Comparison of ENCODE assay signal across 11 cellular contexts in genomic region chr2:237213325-237214040, GRCh38.
DNase-seq lines count a peak whose midpoint lies in the region; ATAC-seq, FAIRE-seq and TF ChIP-seq lines count a peak whose summit lies in the region.
"Had no signal": no experiment of that assay in that cellular context is flagged by ENCODE, and none has a peak within 500 bp of the region (broad histone marks: within the 10 kb centered on the region; RNA-seq: fewer than 3 reads in every experiment).

No MANE protein-coding gene starts in this region.

- in situ Hi-C loops in Panc1 (cut with HindIII; ENCODE audit: low pct_unique_long_range_greater_than_20kb, low sequenced_read_pairs), result no loop called here

- H3K79me1 ChIP-seq in mesenchymal stem cell (replicated peaks; ENCODE audit: low read length, poor library complexity, severe bottlenecking), result no peaks in the 10 kb centered on the region

- H4K8ac ChIP-seq in mesenchymal stem cell (ENCODE audit: low read length), result no peak overlapping the region

- H2BK12ac ChIP-seq in mesenchymal stem cell (ENCODE audit: low read length in 2 of 2), result peak overlapping the region; percentile 74 to 84

- H2BK5ac ChIP-seq in mesenchymal stem cell (ENCODE audit: low read depth, low read length, poor library complexity, severe bottlenecking), result no peak overlapping the region

- no TSS peak for BruUV-seq in Panc1 (replicated peaks; lab: Mats Ljungman, UMichigan)

- H3K4me1 ChIP-seq in Panc1 (ENCODE audit: control insufficient read depth, insufficient read depth, low read length) (no peaks in the 10 kb centered on the region), mesenchymal stem cell (ENCODE audit: control insufficient read depth, insufficient read depth, low read depth, low read length) (peaks cover 15% of the 10 kb centered on the region)
- H3K4me1 ChIP-seq in CD4-positive, alpha-beta memory T cell (ENCODE audit: insufficient read depth, low read length), result no peaks in the 10 kb centered on the region

- peak overlapping the region in 1 of 2 experiments; percentile 68 for H3K18ac ChIP-seq in mesenchymal stem cell (ENCODE audit: low read depth in 1 of 2, low read length in 2 of 2)

- H3K36me3 ChIP-seq in Panc1 (ENCODE audit: control insufficient read depth, insufficient read depth, low read length) (no peaks in the 10 kb centered on the region), mesenchymal stem cell (ENCODE audit: control insufficient read depth in 1 of 2, insufficient read depth in 2 of 2, low read depth in 1 of 2, low read length in 2 of 2) (no peaks in the 10 kb centered on the region)
- no peaks in the 10 kb centered on the region for H3K36me3 ChIP-seq in CD4-positive, alpha-beta memory T cell (ENCODE audit: insufficient read depth, low read length)
- H3K36me3 ChIP-seq: neutrophil had no signal

- no peak overlapping the region for H2BK15ac ChIP-seq in mesenchymal stem cell (ENCODE audit: low read depth, poor library complexity, severe bottlenecking)

- no peak for FAIRE-seq in urothelium cell line (lab: Jason Lieb, UNC)
- FAIRE-seq: G401.6 had no signal

- peak overlapping the region; percentile 26 to 54 for H3K4ac ChIP-seq in mesenchymal stem cell (ENCODE audit: low read depth in 1 of 2, low read length in 2 of 2)

- H2AK5ac ChIP-seq in mesenchymal stem cell (ENCODE audit: low read length, severe bottlenecking), result no peak overlapping the region

- H3K27me3 ChIP-seq in Panc1 (ENCODE audit: control insufficient read depth, insufficient read depth, low read length) (no peaks in the 10 kb centered on the region), mesenchymal stem cell (ENCODE audit: control insufficient read depth in 1 of 2, insufficient read depth in 1 of 2, low read length in 2 of 2) (no peaks in the 10 kb centered on the region)
- no peaks in the 10 kb centered on the region for H3K27me3 ChIP-seq in CD4-positive, alpha-beta memory T cell (ENCODE audit: insufficient read depth, low read length)
- H3K27me3 ChIP-seq: neutrophil had no signal

- H3K4me3 ChIP-seq in Panc1 (ENCODE audit: low read depth in 2 of 2, low read length in 2 of 2) (no peak overlapping the region), epithelial cell of esophagus (ENCODE audit: low read length) (no peak overlapping the region), mesenchymal stem cell (ENCODE audit: insufficient read depth in 1 of 2, low read depth in 1 of 2, low read length in 2 of 2) (peak overlapping the region in 1 of 2 experiments; percentile 17)
- H3K4me3 ChIP-seq in CD4-positive, alpha-beta memory T cell (ENCODE audit: low read length in 2 of 2), result no peak overlapping the region

- CTCF ChIA-PET in Panc1 (lab: Charles Lee), result no interaction called here
- CTCF ChIA-PET in CD4-positive, alpha-beta memory T cell (lab: Charles Lee; ENCODE audit: partially characterized antibody), result no interaction called here

- DNase-seq in Panc1 (ENCODE audit: low read depth, low spot score), result no peak
- DNase-seq in epithelial cell of esophagus (ENCODE audit: low read depth), result peak; percentile 52
- peak; percentile 86 for DNase-seq in mesenchymal stem cell
- peak; percentile 75 for DNase-seq in urothelium cell line (ENCODE audit: low spot score)
- no peak for DNase-seq in NCI-H187 (lab: John Stamatoyannopoulos, UW)
- no peak for DNase-seq in CD4-positive, alpha-beta memory T cell
- no peak for DNase-seq in stimulated activated CD4-positive, alpha-beta T cell treated with anti-CD3 and anti-CD28 coated beads, Interleukin-2, amount 100 ng/mL, for 48 hours
- DNase-seq: central memory CD4-positive, alpha-beta T cell; NCI-H2107 had no signal

- peak overlapping the region; percentile 71 for H4K91ac ChIP-seq in mesenchymal stem cell (ENCODE audit: low read length)

- no peak overlapping the region for H2AFZ ChIP-seq in mesenchymal stem cell (ENCODE audit: low read depth, low read length)

- no peak overlapping the region for H2BK120ac ChIP-seq in mesenchymal stem cell (ENCODE audit: low read depth, low read length)

- no peak overlapping the region for H3K23ac ChIP-seq in mesenchymal stem cell (ENCODE audit: low read length in 2 of 2)

- H3K27me3 Mint-ChIP-seq in CD4-positive, alpha-beta memory T cell, result peaks cover 0 to 2% of the 10 kb centered on the region in 2 donors

- no peaks in the 10 kb centered on the region for H3K9me3 Mint-ChIP-seq in CD4-positive, alpha-beta memory T cell

- no peak overlapping the region for H3K4me2 ChIP-seq in mesenchymal stem cell (ENCODE audit: low read length, poor library complexity, severe bottlenecking)

- no peak overlapping the region for H3K4me3 Mint-ChIP-seq in CD4-positive, alpha-beta memory T cell

- POLR2A ChIA-PET in Panc1 (lab: Charles Lee), result no interaction called here
- POLR2A ChIA-PET in CD4-positive, alpha-beta memory T cell (lab: Charles Lee; ENCODE audit: partially characterized antibody), result no interaction called here

- H3K27ac Mint-ChIP-seq in CD4-positive, alpha-beta memory T cell, result no peak overlapping the region

- 54% methylated on average over 8 of the region's 10 CpGs for WGBS in mesenchymal stem cell

- no peak for ATAC-seq in Panc1

- no peaks in the 10 kb centered on the region for H3K36me3 Mint-ChIP-seq in CD4-positive, alpha-beta memory T cell

- peak overlapping the region; percentile 30 for H3K27ac ChIP-seq in Panc1 (ENCODE audit: low read length)
- no peak overlapping the region for H3K27ac ChIP-seq in mesenchymal stem cell (ENCODE audit: low read length, poor library complexity, severe bottlenecking)
- no peak overlapping the region for H3K27ac ChIP-seq in CD4-positive, alpha-beta memory T cell (ENCODE audit: low read depth, low read length)
- H3K27ac ChIP-seq: neutrophil had no signal

- H3K9ac ChIP-seq in mesenchymal stem cell (ENCODE audit: low read length), result peak overlapping the region; percentile 78

- TF ChIP-seq CTCF in Panc1 (IDR thresholded peaks at IDR 0.05) (no peak), epithelial cell of esophagus (IDR thresholded peaks at IDR 0.05; ENCODE audit: insufficient read depth, low read depth, low read length, missing control alignments) (no peak)

- H3K9me3 ChIP-seq in Panc1 (ENCODE audit: control insufficient read depth, insufficient read depth, low read depth, low read length), result no peaks in the 10 kb centered on the region; the same call in 1 of the 2 replicates
- H3K9me3 ChIP-seq in mesenchymal stem cell (ENCODE audit: control insufficient read depth, low read length), result no peaks in the 10 kb centered on the region
- H3K9me3 ChIP-seq in CD4-positive, alpha-beta memory T cell (ENCODE audit: control insufficient read depth in 1 of 2, low read length in 2 of 2), result no peaks in the 10 kb centered on the region
- H3K9me3 ChIP-seq: neutrophil had no signal

- no peaks in the 10 kb centered on the region for H3K4me1 Mint-ChIP-seq in CD4-positive, alpha-beta memory T cell

- peak overlapping the region in 1 of 2 experiments; percentile 68 for H3K14ac ChIP-seq in mesenchymal stem cell (ENCODE audit: low read length in 2 of 2)

- intact Hi-C loops in Panc1 (cut with micrococcal nuclease; ENCODE audit: unreplicated experiment), result no loop called here
- intact Hi-C loops in CD4-positive, alpha-beta memory T cell (cut with micrococcal nuclease), result no loop called here

Comparison
In these comparisons a context has a peak if more than half of its experiments do, and no peak if none do; other contexts are left out.
1. DNase-seq: peak in epithelial cell of esophagus (single experiment), mesenchymal stem cell (single experiment) and urothelium cell line (single experiment); none in Panc1 (single experiment), NCI-H187 (0 of 2), CD4-positive, alpha-beta memory T cell (0 of 5) and stimulated activated CD4-positive, alpha-beta T cell treated with anti-CD3 and anti-CD28 coated beads, Interleukin-2, amount 100 ng/mL, for 48 hours (0 of 2).